Comparison of ENCODE assay signal across 10 cellular contexts in genomic region chr1:31583995-31584868, GRCh38. TPM values are rescaled to one million over a fixed set of nuclear protein-coding genes. Genes with fewer than 3 reads are reported as not detected.
DNase-seq lines count a peak whose midpoint lies in the region; ATAC-seq and TF ChIP-seq lines count a peak whose summit lies in the region.
"Had no signal": no experiment of that assay in that cellular context is flagged by ENCODE, and none has a peak within 500 bp of the region (broad histone marks: within the 10 kb centered on the region; RNA-seq: fewer than 3 reads in every experiment).

No MANE protein-coding gene starts in this region.

- 58 to 63% methylated on average over 12 to 13 of the region's 13 CpGs for WGBS in esophagus, 2 donors

- peaks cover 2 to 13% of the 10 kb centered on the region in 2 donors for H3K4me1 ChIP-seq in esophagus (ENCODE audit: control insufficient read depth in 2 of 2, insufficient read depth in 2 of 2, low read length in 1 of 2)
- H3K4me1 ChIP-seq in muscle layer of colon (ENCODE audit: insufficient read depth, low read length) = peaks cover 82% of the 10 kb centered on the region

- no peaks in the 10 kb centered on the region for H3K27me3 ChIP-seq in esophagus (ENCODE audit: control insufficient read depth in 1 of 2, insufficient read depth in 2 of 2, low read length in 2 of 2)
- H3K27me3 ChIP-seq in muscle layer of colon (ENCODE audit: control insufficient read depth in 1 of 2, insufficient read depth in 2 of 2, low read length in 2 of 2) = no peaks in the 10 kb centered on the region

- H3K9ac ChIP-seq in muscle layer of colon (ENCODE audit: low read length) = peak overlapping the region; percentile 61

- no peak for ATAC-seq in GM18505 (IDR thresholded peaks at IDR 0.05; ENCODE audit: unreplicated experiment)
- ATAC-seq: CD8-positive, alpha-beta T cell had no signal

- H3K4me3 ChIP-seq in esophagus (ENCODE audit: low read depth in 1 of 2, low read length in 2 of 2) = no peak overlapping the region
- peak overlapping the region in 1 of 2 donors; percentile 12 for H3K4me3 ChIP-seq in muscle layer of colon (ENCODE audit: low read depth in 1 of 2, low read length in 2 of 2)

- TF ChIP-seq POLR2A in GM18505 (IDR thresholded peaks at IDR 0.05; ENCODE audit: borderline replicate concordance, extremely low read depth, insufficient read depth, insufficient read length) = no peak

- H3K36me3 ChIP-seq in esophagus (ENCODE audit: control insufficient read depth in 2 of 2, insufficient read depth in 2 of 2, low read length in 1 of 2) (peaks cover 0 to 7% of the 10 kb centered on the region in 2 donors), muscle layer of colon (ENCODE audit: insufficient read depth, low read length) (peaks cover 26% of the 10 kb centered on the region)

- H3K9me3 ChIP-seq in esophagus (ENCODE audit: control insufficient read depth in 2 of 2, insufficient read depth in 1 of 2, low read depth in 1 of 2, low read length in 1 of 2) (no peaks in the 10 kb centered on the region), muscle layer of colon (ENCODE audit: low read length) (no peaks in the 10 kb centered on the region)

- DNase-seq in Ammon's horn (ENCODE audit: low spot score) (peak; percentile 37), NCI-H774 (lab: John Stamatoyannopoulos, UW) (peak; percentile 48), GM20000 (ENCODE audit: low spot score) (no peak), NCI-H1105 treated with DMSO at 0.1 percent for 48 hours (lab: John Stamatoyannopoulos, UW) (no peak)
- no peak for DNase-seq in stimulated activated naive CD4-positive, alpha-beta T cell (lab: John Stamatoyannopoulos, UW)
- DNase-seq: stimulated activated CD4-positive, alpha-beta T cell treated with anti-CD3 and anti-CD28 coated beads, Interleukin-15, amount 100 ng/mL, for 24 hours had no signal

- TF ChIP-seq CTCF in GM20000 (IDR thresholded peaks at IDR 0.05; ENCODE audit: extremely low read depth, missing control alignments) = no peak

- H3K27ac ChIP-seq in esophagus (ENCODE audit: low read depth in 2 of 2, low read length in 1 of 2) (peak overlapping the region; percentile 40 to 66), muscle layer of colon (ENCODE audit: low read depth, low read length) (peak overlapping the region; percentile 88)

RNA-seq across cellular contexts. Expression of gene TINAGL1, which starts 7.9 kb away (rescaled TPM):
- 10 to 100 TPM; 16.4 to 20.0 TPM for polyA plus RNA-seq in esophagus

RNA-seq across cellular contexts. Expression of gene HCRTR1, which starts 33.3 kb away (rescaled TPM):
- under 1 TPM in 1 of 2 donors, not detected in 1; 0.02 TPM for polyA plus RNA-seq in esophagus

Comparison
In these comparisons a context has a peak if more than half of its experiments do, and no peak if none do; other contexts are left out.
1. DNase-seq: peak in Ammon's horn (single experiment) and NCI-H774 (single experiment); none in stimulated activated naive CD4-positive, alpha-beta T cell (0 of 6), GM20000 (single experiment) and NCI-H1105 treated with DMSO at 0.1 percent for 48 hours (single experiment).